21 cellular contexts compared by ENCODE assay signal in the genomic region with DNA sequence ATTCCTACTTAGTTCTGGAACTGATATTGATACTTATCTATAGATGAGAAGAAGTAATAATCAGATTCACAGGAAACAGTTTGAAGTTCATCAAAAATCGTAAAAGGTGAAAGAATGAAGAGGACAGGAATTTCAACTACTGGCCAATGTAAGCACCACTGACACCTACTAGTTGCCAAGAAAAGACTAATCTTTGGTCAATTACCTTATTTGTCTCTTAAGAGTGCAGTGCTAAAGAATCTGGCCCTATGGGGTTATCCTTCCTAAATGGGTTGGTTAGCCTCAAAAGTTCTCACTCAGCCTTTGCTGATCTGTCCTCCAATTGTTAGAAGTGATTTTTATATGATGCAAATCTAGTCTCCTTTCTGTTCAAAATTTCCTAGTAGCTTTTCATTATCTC. TPM values are rescaled to one million over a fixed set of nuclear protein-coding genes. Genes with fewer than 3 reads are reported as not detected.
DNase-seq lines count a peak whose midpoint lies in the region; ATAC-seq, FAIRE-seq and TF ChIP-seq lines count a peak whose summit lies in the region.
"Had no signal": no experiment of that assay in that cellular context is flagged by ENCODE, and none has a peak within 500 bp of the region (broad histone marks: within the 10 kb centered on the region; RNA-seq: fewer than 3 reads in every experiment).

No MANE protein-coding gene starts in this region.

- H4K20me1 ChIP-seq in GM12878 (ENCODE audit: control insufficient read depth, insufficient read depth), result no peaks in the 10 kb centered on the region

- RAD21 ChIA-PET in GM12878 (lab: Charles Lee; ENCODE audit: unreplicated experiment), result no interaction called here

- CTCF ChIA-PET in MCF 10A (lab: Yijun Ruan, JAX) (interaction anchor here (1.3 to 5.8 kb wide), 3 partner anchors 7 to 374 kb away, joined by 4 to 36 read pairs (median 11); no protein-coding TSS in a partner anchor), GM12878 (lab: Yijun Ruan, JAX) (no interaction called here)

- POLR2A ChIA-PET in MCF 10A (lab: Yijun Ruan, JAX), result interaction anchor here (1.2 to 1.8 kb wide), 2 partner anchors 10 to 11 kb away, joined by 3 to 7 read pairs; no protein-coding TSS in a partner anchor
- POLR2A ChIA-PET in GM12878 (lab: Charles Lee), result no interaction called here

- no peaks in the 10 kb centered on the region for H3K27me3 Mint-ChIP-seq in MCF 10A (ENCODE audit: insufficient read depth, unreplicated experiment)
- H3K27me3 Mint-ChIP-seq: CD4-positive, CD25-positive, alpha-beta regulatory T cell; IgD-negative memory B cell had no signal

- in situ Hi-C loops in GM12878 (cut with MboI), result no loop called here

- H3K9me3 Mint-ChIP-seq in MCF 10A (ENCODE audit: unreplicated experiment), result no peaks in the 10 kb centered on the region
- H3K9me3 Mint-ChIP-seq: CD4-positive, CD25-positive, alpha-beta regulatory T cell; H9; HFFc6; IgD-negative memory B cell had no signal

- SMC1A ChIA-PET in GM12878 (lab: Charles Lee; ENCODE audit: uncharacterized antibody, unreplicated experiment), result interaction anchor here (1.2 kb wide), 1 partner anchor 9 kb away, joined by 3 read pairs; no protein-coding TSS in a partner anchor

- FAIRE-seq in GM12878 (lab: Jason Lieb, UNC) (peak; percentile 7), kidney (lab: Jason Lieb, UNC) (no peak)
- FAIRE-seq: RCC 7860 had no signal

- TF ChIP-seq POLR2A in breast epithelium (IDR thresholded peaks at IDR 0.05), result no peak
- no peak for TF ChIP-seq POLR2A in GM12878 (IDR thresholded peaks at IDR 0.05; ENCODE audit: low read depth, low read length)

- H3K4me1 ChIP-seq in breast epithelium (no peaks in the 10 kb centered on the region), GM12878 (ENCODE audit: control insufficient read depth, insufficient read depth, low read length) (no peaks in the 10 kb centered on the region), kidney (ENCODE audit: control insufficient read depth in 1 of 2, insufficient read depth in 1 of 2, low read depth in 1 of 2, low read length in 2 of 2) (no peaks in the 10 kb centered on the region)
- H3K4me1 ChIP-seq: SJSA1 had no signal

- no peak overlapping the region for H3K27ac ChIP-seq in breast epithelium
- no peak overlapping the region for H3K27ac ChIP-seq in GM12878 (ENCODE audit: control insufficient read depth, insufficient read depth)
- no peak overlapping the region for H3K27ac ChIP-seq in kidney (ENCODE audit: low read depth in 2 of 2, low read length in 2 of 2)
- H3K27ac ChIP-seq: SJSA1 had no signal

- no peak overlapping the region for H3K4me2 ChIP-seq in GM12878 (ENCODE audit: control insufficient read depth, insufficient read depth)

- DNase-seq in MCF 10A (ENCODE audit: unreplicated experiment) (no peak), breast epithelium (ENCODE audit: low spot score in 2 of 2) (no peak), RPMI7951 (ENCODE audit: low read depth) (peak; percentile 60), GM12878 (ENCODE audit: low read depth, low spot score) (no peak), kidney (no peak), sciatic nerve (ENCODE audit: low spot score) (no peak)
- DNase-seq: CD4-positive, CD25-positive, alpha-beta regulatory T cell; DMS79; H9; HFFc6; MV-4-11; NCI-H1105 treated with DMSO at 0.1 percent for 48 hours; NCI-H2029 treated with DMSO at 0.1 percent for 48 hours; NCI-H2171; NCI-H524 treated with DMSO at 0.1 percent for 48 hours; OCI-M1 had no signal

- peak overlapping the region; percentile 2 for H3K27ac Mint-ChIP-seq in MCF 10A (ENCODE audit: low read depth, unreplicated experiment)
- H3K27ac Mint-ChIP-seq: CD4-positive, CD25-positive, alpha-beta regulatory T cell; H9; HFFc6; IgD-negative memory B cell had no signal

- BruUV-seq in MCF 10A (replicated peaks; lab: Mats Ljungman, UMichigan) (no TSS peak), GM12878 (replicated peaks; lab: Mats Ljungman, UMichigan) (no TSS peak)

- no peak overlapping the region for H2AFZ ChIP-seq in GM12878 (ENCODE audit: control insufficient read depth, low read depth, low read length)

- H3K4me3 ChIP-seq in breast epithelium (no peak overlapping the region), GM12878 (no peak overlapping the region), kidney (ENCODE audit: low read length in 2 of 2) (no peak overlapping the region)
- H3K4me3 ChIP-seq: SJSA1 had no signal

- no peaks in the 10 kb centered on the region for H3K27me3 ChIP-seq in breast epithelium
- no peaks in the 10 kb centered on the region for H3K27me3 ChIP-seq in GM12878 (replicated peaks in 1 of 2; ENCODE audit: control insufficient read depth in 2 of 2, insufficient read depth in 2 of 2, low read length in 1 of 2)
- H3K27me3 ChIP-seq: SJSA1 had no signal

- TF ChIP-seq CTCF in MCF 10A (IDR thresholded peaks at IDR 0.05; ENCODE audit: unreplicated experiment) (no peak), breast epithelium (IDR thresholded peaks at IDR 0.05) (no peak), GM12878 (IDR thresholded peaks at IDR 0.05 in 2 of 3, conservative IDR thresholded peaks at IDR 0.05 in 1 of 3; ENCODE audit: control insufficient read depth in 2 of 3, extremely low read depth in 1 of 3, insufficient read depth in 1 of 3, low read depth in 3 of 3, low read length in 3 of 3) (no peak), kidney (IDR thresholded peaks at IDR 0.05; ENCODE audit: borderline replicate concordance, extremely low read depth, insufficient read depth) (no peak)

- H3K79me2 ChIP-seq in GM12878 (ENCODE audit: control insufficient read depth, insufficient read depth, low read length), result no peaks in the 10 kb centered on the region; the same call in 1 of the 2 replicates

- ATAC-seq in GM12878 (no peak), GM19455 (IDR thresholded peaks at IDR 0.05; ENCODE audit: unreplicated experiment) (no peak), sciatic nerve (no peak)
- ATAC-seq: Right ventricle myocardium inferior had no signal

- 95% methylated on average over 1 of the region's 1 CpG for WGBS in GM12878 (ENCODE audit: insufficient coverage, insufficient replicate concordance, low lambda C conversion rate, missing lambda C conversion rate)

- H3K9me3 ChIP-seq in breast epithelium, result no peaks in the 10 kb centered on the region
- H3K9me3 ChIP-seq in GM12878 (replicated peaks; ENCODE audit: control insufficient read depth, insufficient read depth, low read length), result no peaks in the 10 kb centered on the region
- H3K9me3 ChIP-seq in kidney (ENCODE audit: control insufficient read depth in 1 of 2, low read length in 2 of 2), result no peaks in the 10 kb centered on the region
- H3K9me3 ChIP-seq: SJSA1 had no signal

- TF ChIP-seq EP300 in GM12878 (IDR thresholded peaks at IDR 0.05; ENCODE audit: borderline replicate concordance in 1 of 2, control insufficient read depth in 1 of 2, low read depth in 2 of 2, low read length in 2 of 2), result no peak

- H3K36me3 ChIP-seq in breast epithelium (peaks cover under 1% of the 10 kb centered on the region), GM12878 (ENCODE audit: control insufficient read depth in 2 of 2, insufficient read depth in 2 of 2, low read length in 1 of 2) (peaks cover 0 to 22% of the 10 kb centered on the region in 2 experiments), kidney (ENCODE audit: control insufficient read depth in 1 of 2, insufficient read depth in 2 of 2, low read length in 2 of 2) (peaks cover 8 to 9% of the 10 kb centered on the region in 2 donors)

- H3K36me3 Mint-ChIP-seq in MCF 10A (ENCODE audit: insufficient read depth, unreplicated experiment), result peaks cover 90% of the 10 kb centered on the region

- intact Hi-C loops in MCF 10A (cut with micrococcal nuclease), result no loop called here
- intact Hi-C loops in breast epithelium (cut with DNase I; ENCODE audit: low total_unique reads), result no loop called here
- intact Hi-C loops in GM12878 (cut with micrococcal nuclease; ENCODE audit: unreplicated experiment), result no loop called here
- intact Hi-C loops in kidney (cut with DNase I), result no loop called here
- intact Hi-C loops in sciatic nerve (cut with DNase I), result no loop called here

- H3K9ac ChIP-seq in GM12878 (ENCODE audit: control insufficient read depth, insufficient read depth, low read length) (no peak overlapping the region), kidney (ENCODE audit: low read length in 2 of 2) (no peak overlapping the region)

- TF ChIP-seq RAD21 in GM12878 (IDR thresholded peaks at IDR 0.05; ENCODE audit: insufficient read depth, low read depth, low read length), result no peak

- no peak overlapping the region for H3K4me3 Mint-ChIP-seq in MCF 10A (ENCODE audit: unreplicated experiment)
- H3K4me3 Mint-ChIP-seq: CD4-positive, CD25-positive, alpha-beta regulatory T cell; H9; HFFc6; IgD-negative memory B cell had no signal

- H3K4me1 Mint-ChIP-seq in MCF 10A (ENCODE audit: insufficient read depth, unreplicated experiment), result peaks cover 5% of the 10 kb centered on the region
- H3K4me1 Mint-ChIP-seq: H9 had no signal

RNA-seq across cellular contexts. Expression of gene ADSS2, which starts 29.5 kb away (rescaled TPM):
- total RNA-seq in MCF 10A (2022) (72.8 and 87.5 TPM in 2 replicates), breast epithelium (10 to 100 TPM; 26.9 to 66.6 (median 52.8) TPM), GM12878 (2014; rRNA removed) (36.4 and 45.2 TPM in 2 replicates), GM12878 (2014; rRNA removed; fragmentation: Illumina TruSeq; extraction: Trizol) (42.0 and 45.3 TPM in 2 replicates), GM12878 (2021) (38.3 and 41.5 TPM in 2 replicates), kidney (50.3 TPM), sciatic nerve (30.1 TPM)
- 40.3 and 40.6 TPM in 2 replicates for total RNA-seq in RPMI7951 (2014; rRNA removed; shearing (Covaris generic))
- 83.9 and 86.4 TPM in 2 replicates for total RNA-seq in GM12878 (2013; cell fraction: nucleolus; rRNA removed)
- 16.6 TPM for polyA plus RNA-seq in GM12878 (2011; ENCODE audit: low read depth)
- polyA plus RNA-seq in GM12878 (2011; rRNA removed) (39.8 and 68.1 TPM in 2 replicates), GM12878 (2014; fragmentation: Illumina TruSeq; extraction: Trizol) (49.3 and 62.7 TPM in 2 replicates), GM12878 (2014; fragmentation: Nextera tagmentation; extraction: Ambion mirVana) (10 to 100 TPM in 1 of 2 experiments, 1 to 10 TPM in 1; 8.1 to 15.6 TPM), GM12878 (2014; rRNA removed) (38.6 and 47.8 TPM in 2 replicates), GM12878 (2016; fragmentation: Nextera tagmentation; extraction: Ambion mirVana) (10 to 100 TPM; 38.0 to 43.5 TPM), kidney (ENCODE audit: insufficient read depth, low read depth, low replicate concordance) (19.7 TPM)
- 12.3 and 13.9 TPM in 2 replicates for polyA plus RNA-seq in GM12878 (2011; cell fraction: cytosol; rRNA removed)
- 19.8 and 26.7 TPM in 2 replicates for polyA plus RNA-seq in GM12878 (2011; cell fraction: nucleus; rRNA removed)
- polyA plus RNA-seq in GM12878 (2012), result 24.8 and 28.8 TPM in 2 replicates
- polyA minus RNA-seq in GM12878 (2011; rRNA and poly(A)+ RNA removed), result 11.4 and 17.5 TPM in 2 replicates
- polyA minus RNA-seq in GM12878 (2011; cell fraction: cytosol; rRNA and poly(A)+ RNA removed), result 10.8 and 12.1 TPM in 2 replicates
- polyA minus RNA-seq in GM12878 (2011; cell fraction: nucleus; rRNA and poly(A)+ RNA removed), result 14.4 and 30.3 TPM in 2 replicates

RNA-seq across cellular contexts. Expression of gene CATSPERE, which starts 38.9 kb away (rescaled TPM):
- total RNA-seq in MCF 10A (2022), result 1.2 and 2.1 TPM in 2 replicates
- 1 to 10 TPM; 1.3 to 3.2 (median 2.0) TPM for total RNA-seq in breast epithelium
- under 0.01 and 0.29 TPM in 2 replicates for total RNA-seq in RPMI7951 (2014; rRNA removed; shearing (Covaris generic))
- total RNA-seq in GM12878 (2013; cell fraction: nucleolus; rRNA removed), result 1.3 and 1.4 TPM in 2 replicates
- 0.06 and 0.16 TPM in 2 replicates for total RNA-seq in GM12878 (2014; rRNA removed)
- total RNA-seq in GM12878 (2014; rRNA removed; fragmentation: Illumina TruSeq; extraction: Trizol), result 0.13 and 0.23 TPM in 2 replicates
- total RNA-seq in GM12878 (2021), result 0.08 TPM in 1 of 2 replicates, not detected in the other
- polyA plus RNA-seq in GM12878 (2011; ENCODE audit: low read depth), result not detected
- polyA plus RNA-seq in GM12878 (2011; rRNA removed), result 0.24 and 0.71 TPM in 2 replicates
- 0.10 and 0.13 TPM in 2 replicates for polyA plus RNA-seq in GM12878 (2011; cell fraction: cytosol; rRNA removed)
- polyA plus RNA-seq in GM12878 (2011; cell fraction: nucleus; rRNA removed), result 0.69 and 0.76 TPM in 2 replicates
- 0.09 and 0.24 TPM in 2 replicates for polyA plus RNA-seq in GM12878 (2012)
- 0.04 TPM in 1 of 2 replicates, not detected in the other for polyA plus RNA-seq in GM12878 (2014; fragmentation: Illumina TruSeq; extraction: Trizol)
- under 1 TPM in 1 of 2 experiments, not detected in 1; 0.18 TPM for polyA plus RNA-seq in GM12878 (2014; fragmentation: Nextera tagmentation; extraction: Ambion mirVana)
- polyA plus RNA-seq in GM12878 (2014; rRNA removed), result 0.23 TPM in 1 of 2 replicates, not detected in the other
- polyA plus RNA-seq in GM12878 (2016; fragmentation: Nextera tagmentation; extraction: Ambion mirVana), result under 1 TPM in 1 of 2 experiments, not detected in 1; 0.17 TPM
- 0.67 and 0.73 TPM in 2 replicates for polyA minus RNA-seq in GM12878 (2011; rRNA and poly(A)+ RNA removed)
- 0.83 TPM in 1 of 2 replicates, not detected in the other for polyA minus RNA-seq in GM12878 (2011; cell fraction: cytosol; rRNA and poly(A)+ RNA removed)
- polyA minus RNA-seq in GM12878 (2011; cell fraction: nucleus; rRNA and poly(A)+ RNA removed), result 0.24 and 0.86 TPM in 2 replicates
- 2.5 TPM for total RNA-seq in kidney
- 0.73 TPM for polyA plus RNA-seq in kidney (ENCODE audit: insufficient read depth, low read depth, low replicate concordance)
- total RNA-seq in sciatic nerve, result 2.6 TPM
